Comparison of ENCODE assay signal across 29 cellular contexts in the genomic region with DNA sequence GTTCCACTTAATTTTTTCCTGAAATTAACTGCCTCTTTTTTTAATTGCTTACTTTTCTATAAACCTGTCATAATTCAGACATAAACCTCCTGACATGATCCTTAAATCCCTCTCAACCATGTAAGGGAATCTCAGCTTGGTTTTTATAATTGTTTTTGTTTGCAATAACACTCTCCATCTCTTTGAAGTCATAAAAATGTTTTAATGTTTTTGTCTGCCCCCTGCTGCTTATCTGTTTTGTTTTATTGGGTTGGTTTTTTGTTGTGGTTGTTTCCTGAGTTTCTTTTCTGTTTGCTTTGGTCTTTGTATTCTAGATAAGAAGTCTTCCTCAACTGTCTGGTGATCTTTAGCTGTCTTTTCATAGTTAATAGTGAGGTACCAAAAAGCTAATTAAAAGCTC.
"Had no signal": no experiment of that assay in that cellular context is flagged by ENCODE, and none has a peak within 500 bp of the region (broad histone marks: within the 10 kb centered on the region; RNA-seq: fewer than 3 reads in every experiment).

No MANE protein-coding gene starts in this region.

- H3K27ac ChIP-seq: adrenal gland, body of pancreas, epithelial cell of prostate, esophagus squamous epithelium, heart left ventricle had no signal

- ATAC-seq: activated CD4-positive, alpha-beta T cell treated with anti-CD3 and anti-CD28 coated beads for 36 hours; activated CD8-positive, alpha-beta memory T cell treated with anti-CD3 and anti-CD28 coated beads, Interleukin-2, amount 10 ng/mL, durations not matched to agents 7 days and 5 days; activated CD8-positive, alpha-beta T cell treated with anti-CD3 and anti-CD28 coated beads, Interleukin-2, amount 10 ng/mL, durations not matched to agents 7 days and 5 days; activated naive CD8-positive, alpha-beta T cell treated with anti-CD3 and anti-CD28 coated beads, Interleukin-2, amount 50 U/mL, for 24 hours; body of pancreas; effector memory CD8-positive, alpha-beta T cell; heart left ventricle had no signal

- DNase-seq: activated CD4-positive, alpha-beta memory T cell treated with anti-CD3 and anti-CD28 coated beads for 36 hours; activated CD4-positive, alpha-beta T cell treated with anti-CD3 and anti-CD28 coated beads for 36 hours; activated CD4-positive, alpha-beta T cell treated with anti-CD3 and anti-CD28 coated beads, Interleukin-2, amount 10 ng/mL, durations not matched to agents 24 days and 14 days; activated CD4-positive, CD25-positive, alpha-beta regulatory T cell; activated CD4-positive, CD25-positive, alpha-beta regulatory T cell treated with anti-CD3 and anti-CD28 coated beads, Interleukin-2, amount 50 U/mL, for 72 hours; activated CD8-positive, alpha-beta memory T cell treated with anti-CD3 and anti-CD28 coated beads, Interleukin-2, amount 10 ng/mL, durations not matched to agents 7 days and 5 days; activated CD8-positive, alpha-beta memory T cell treated with anti-CD3 and anti-CD28 coated beads, Interleukin-2, amount 50 U/mL, for 4 hours; activated CD8-positive, alpha-beta T cell treated with anti-CD3 and anti-CD28 coated beads, Interleukin-2, amount 10 ng/mL, durations not matched to agents 7 days and 5 days; activated effector memory CD4-positive, alpha-beta T cell treated with anti-CD3 and anti-CD28 coated beads, Interleukin-2, amount 50 U/mL, for 16 hours; activated naive CD4-positive, alpha-beta T cell treated with anti-CD3 and anti-CD28 coated beads for 36 hours; activated naive CD8-positive, alpha-beta T cell treated with anti-CD3 and anti-CD28 coated beads for 36 hours; activated naive CD8-positive, alpha-beta T cell treated with anti-CD3 and anti-CD28 coated beads, Interleukin-2, amount 50 U/mL, for 24 hours; activated T-cell treated with anti-CD3 and anti-CD28 coated beads, Interleukin-2, amount 50 U/mL, for 1 hour; activated T-cell treated with anti-CD3 and anti-CD28 coated beads, Interleukin-2, amount 50 U/mL, for 48 hours; adrenal gland; amygdala; aorta; body of pancreas; caudate nucleus; cortex of kidney; dermis blood vessel endothelial cell; effector CD4-positive, alpha-beta T cell; effector memory CD8-positive, alpha-beta T cell; esophagus squamous epithelium; foreskin fibroblast; glutamatergic neuron; heart left ventricle; T-helper 2 cell had no signal

- H3K4me3 ChIP-seq: adrenal gland, body of pancreas, esophagus squamous epithelium, heart left ventricle had no signal
